ENCODE assay signal across 8 cellular contexts in genomic region chr12:128820723-128821432, GRCh38. TPM values are rescaled to one million over a fixed set of nuclear protein-coding genes. Genes with fewer than 3 reads are reported as not detected.
A peak's percentile ranks its signal among the peaks of the same experiment; 100 is the strongest.
DNase-seq lines count a peak whose midpoint lies in the region; ATAC-seq and TF ChIP-seq lines count a peak whose summit lies in the region.

No MANE protein-coding gene starts in this region.

- no peak for DNase-seq in activated T-cell treated with anti-CD3 and anti-CD28 coated beads, Interleukin-2, amount 50 U/mL, for 24 hours
- DNase-seq in activated T-cell treated with anti-CD3 and anti-CD28 coated beads for 4 hours (no peak), NOMO-1 treated with dmso at 0.1 percent for 144 hours (lab: John Stamatoyannopoulos, UW; ENCODE audit: unreplicated experiment) (peak; percentile 75), heart left ventricle (peak in 4 of 5 donors; percentile 38 to 80 (median 42)), EL (no peak), ecto neural progenitor cell (ENCODE audit: low spot score) (no peak), dedifferentiated amniotic fluid mesenchymal stem cell (ENCODE audit: extremely low spot score) (no peak)

- TF ChIP-seq POLR2A in heart left ventricle (IDR thresholded peaks at IDR 0.05): no peak

- ATAC-seq in HG02759 (IDR thresholded peaks at IDR 0.05; ENCODE audit: unreplicated experiment): peak; percentile 54
- peak in 3 of 4 donors; percentile 26 to 47 (median 43) for ATAC-seq in heart left ventricle

- H3K9me3 ChIP-seq in heart left ventricle: no peaks in the 10 kb centered on the region

- no peaks in the 10 kb centered on the region for H3K9me3 Mint-ChIP-seq in activated T-cell treated with anti-CD3 and anti-CD28 coated beads, Interleukin-2, amount 50 U/mL, for 24 hours

- no peaks in the 10 kb centered on the region for H3K27me3 Mint-ChIP-seq in activated T-cell treated with anti-CD3 and anti-CD28 coated beads, Interleukin-2, amount 50 U/mL, for 24 hours

- peak overlapping the region; percentile 57 for H3K27ac Mint-ChIP-seq in activated T-cell treated with anti-CD3 and anti-CD28 coated beads, Interleukin-2, amount 50 U/mL, for 24 hours

- H3K4me3 Mint-ChIP-seq in activated T-cell treated with anti-CD3 and anti-CD28 coated beads, Interleukin-2, amount 50 U/mL, for 24 hours: peak overlapping the region; percentile 42

- intact Hi-C loops in heart left ventricle (cut with DNase I): no loop called here

- no peak for TF ChIP-seq CTCF in heart left ventricle (IDR thresholded peaks at IDR 0.05)

- peak overlapping the region in 11 of 12 donors; percentile 11 to 95 (median 65) for H3K27ac ChIP-seq in heart left ventricle

- 53 to 63% (median 58%) methylated on average over 7 of the region's 7 CpGs for WGBS in heart left ventricle, 4 donors

- peak overlapping the region in 2 of 12 donors; percentile 7 to 95 for H3K4me3 ChIP-seq in heart left ventricle

- no peaks in the 10 kb centered on the region for H3K27me3 ChIP-seq in heart left ventricle

- peaks cover 0 to 5% (median 0%) of the 10 kb centered on the region in 9 donors for H3K36me3 ChIP-seq in heart left ventricle

- H3K4me1 ChIP-seq in heart left ventricle: peaks cover 0 to 81% (median 63%) of the 10 kb centered on the region in 12 donors

- peaks cover 49% of the 10 kb centered on the region for H3K36me3 Mint-ChIP-seq in activated T-cell treated with anti-CD3 and anti-CD28 coated beads, Interleukin-2, amount 50 U/mL, for 24 hours (ENCODE audit: low read depth)

- peaks cover 61% of the 10 kb centered on the region for H3K4me1 Mint-ChIP-seq in activated T-cell treated with anti-CD3 and anti-CD28 coated beads, Interleukin-2, amount 50 U/mL, for 24 hours (ENCODE audit: low read depth)

RNA-seq across cellular contexts. Expression of gene SLC15A4, which starts 2.9 kb away (rescaled TPM):
- 10 to 100 TPM; 10.5 to 31.5 (median 18.1) TPM for total RNA-seq in heart left ventricle
- 10 to 100 TPM; 14.1 to 19.8 TPM for polyA plus RNA-seq in heart left ventricle

RNA-seq across cellular contexts. Expression of gene GLT1D1, which starts 32.4 kb away (rescaled TPM):
- total RNA-seq in heart left ventricle: 1 to 10 TPM in 2 of 9 donors, under 1 TPM in 7; 0.23 to 2.3 (median 0.48) TPM
- under 1 TPM; 0.11 to 0.24 TPM for polyA plus RNA-seq in heart left ventricle

Comparison
In these comparisons a context has a peak if more than half of its experiments do, and no peak if none do; other contexts are left out.
1. DNase-seq: peak in NOMO-1 treated with dmso at 0.1 percent for 144 hours (single experiment) and heart left ventricle (4 of 5); none in activated T-cell treated with anti-CD3 and anti-CD28 coated beads, Interleukin-2, amount 50 U/mL, for 24 hours (single experiment), activated T-cell treated with anti-CD3 and anti-CD28 coated beads for 4 hours (single experiment), EL (single experiment), ecto neural progenitor cell (single experiment) and dedifferentiated amniotic fluid mesenchymal stem cell (single experiment).